ENCODE assay signal across 17 cellular contexts in genomic region chr9:70481471-70481870, GRCh38.
DNase-seq lines count a peak whose midpoint lies in the region; ATAC-seq and TF ChIP-seq lines count a peak whose summit lies in the region.
"Had no signal": no experiment of that assay in that cellular context is flagged by ENCODE, and none has a peak within 500 bp of the region (broad histone marks: within the 10 kb centered on the region; RNA-seq: fewer than 3 reads in every experiment).

No MANE protein-coding gene starts in this region.

- 81 to 89% methylated on average over 1 of the region's 1 CpG for WGBS in lung, 2 donors
- WGBS in spleen, 5 donors: 84 to 91% (median 89%) methylated on average over 1 of the region's 1 CpG

- H3K9me3 ChIP-seq in lung (ENCODE audit: control insufficient read depth in 2 of 2, insufficient read depth in 1 of 2, low read length in 1 of 2) (no peaks in the 10 kb centered on the region), spleen (no peaks in the 10 kb centered on the region)

- no peak for TF ChIP-seq CTCF in brain microvascular endothelial cell (IDR thresholded peaks at IDR 0.05; ENCODE audit: low read depth, low read length, missing control alignments)
- no peak for TF ChIP-seq CTCF in lung (IDR thresholded peaks at IDR 0.05; ENCODE audit: control extremely low read depth, extremely low read depth)
- TF ChIP-seq CTCF in spleen (IDR thresholded peaks at IDR 0.05 in 8 of 11, conservative IDR thresholded peaks at IDR 0.05 in 3 of 11): no peak

- H3K36me3 ChIP-seq in ACC112 (ENCODE audit: insufficient read depth, low read length) (no peaks in the 10 kb centered on the region), brain microvascular endothelial cell (replicated peaks) (no peaks in the 10 kb centered on the region), lung (ENCODE audit: control insufficient read depth in 2 of 2, insufficient read depth in 2 of 2, low read length in 2 of 2) (no peaks in the 10 kb centered on the region), spleen (no peaks in the 10 kb centered on the region)

- H2AFZ ChIP-seq in ACC112 (ENCODE audit: low read length, unreplicated experiment): no peak overlapping the region
- H2AFZ ChIP-seq: PC-9 had no signal

- ATAC-seq in lung (ENCODE audit: insufficient read depth, low FRiP score) (no peak), HG02981 (IDR thresholded peaks at IDR 0.05; ENCODE audit: unreplicated experiment) (no peak), HG02938 (IDR thresholded peaks at IDR 0.05; ENCODE audit: unreplicated experiment) (no peak), GM18858 (IDR thresholded peaks at IDR 0.05; ENCODE audit: unreplicated experiment) (no peak)
- ATAC-seq: activated naive CD4-positive, alpha-beta T cell treated with anti-CD3 and anti-CD28 coated beads, Interleukin-2, amount 50 U/mL, for 72 hours; HCT116; stimulated activated naive B cell treated with anti-CD40 and anti-IgM and Interleukin-4, amounts not matched to agents 10 μg/mL and 1 μg/mL and 100 μg/mL, for 72 hours had no signal

- H3K79me2 ChIP-seq in ACC112 (ENCODE audit: control insufficient read depth, insufficient read depth, low read length, unreplicated experiment): no peaks in the 10 kb centered on the region

- no peak for DNase-seq in brain microvascular endothelial cell
- DNase-seq in lung (ENCODE audit: low spot score): no peak
- DNase-seq in spleen: no peak
- no peak for DNase-seq in D341Med (ENCODE audit: low spot score)
- DNase-seq: activated CD4-positive, CD25-positive, alpha-beta regulatory T cell treated with anti-CD3 and anti-CD28 coated beads, Interleukin-2, amount 50 U/mL, for 72 hours; Kasumi-1; NCI-H1694; NCI-H510A treated with DMSO at 0.1 percent for 48 hours; PC-9; stimulated activated CD4-positive, alpha-beta T cell treated with anti-CD3 and anti-CD28 coated beads, Interleukin-4, amount 100 ng/mL, for 4 hours; stimulated activated naive B cell treated with anti-CD40 and anti-IgM and Interleukin-4, amounts not matched to agents 10 μg/mL and 1 μg/mL and 100 μg/mL, for 72 hours had no signal

- no peak overlapping the region for H3K4me3 ChIP-seq in ACC112 (ENCODE audit: low read depth, low read length)
- no peak overlapping the region for H3K4me3 ChIP-seq in brain microvascular endothelial cell (ENCODE audit: low read depth, low read length)
- no peak overlapping the region for H3K4me3 ChIP-seq in lung
- no peak overlapping the region for H3K4me3 ChIP-seq in spleen
- H3K4me3 ChIP-seq: PC-9 had no signal

- intact Hi-C loops in spleen (cut with DNase I; ENCODE audit: low total_unique reads): loop anchor here (10.0 kb wide), 2 partner anchors 57 to 137 kb away; no protein-coding TSS in a partner anchor

- H3K27ac ChIP-seq in ACC112 (ENCODE audit: low read depth, low read length): peak overlapping the region; percentile 99
- peak overlapping the region; percentile 81 for H3K27ac ChIP-seq in brain microvascular endothelial cell
- H3K27ac ChIP-seq in lung (ENCODE audit: low read depth in 1 of 2, low read length in 1 of 2): peak overlapping the region; percentile 90 to 98
- H3K27ac ChIP-seq in spleen: peak overlapping the region; percentile 22 to 83 (median 71)
- H3K27ac ChIP-seq: PC-9 had no signal

- H3K4me1 ChIP-seq in ACC112 (ENCODE audit: control insufficient read depth, insufficient read depth, low read length, unreplicated experiment) (peaks cover 67% of the 10 kb centered on the region), lung (ENCODE audit: control insufficient read depth in 2 of 2, insufficient read depth in 2 of 2, low read length in 2 of 2) (peaks cover 28 to 33% of the 10 kb centered on the region in 2 donors), spleen (peaks cover 5 to 55% (median 22%) of the 10 kb centered on the region in 6 donors)

- H3K27me3 ChIP-seq in ACC112 (ENCODE audit: insufficient read depth, low read length) (no peaks in the 10 kb centered on the region), brain microvascular endothelial cell (replicated peaks) (no peaks in the 10 kb centered on the region), lung (ENCODE audit: control insufficient read depth, insufficient read depth) (no peaks in the 10 kb centered on the region), spleen (replicated peaks in 1 of 7) (no peaks in the 10 kb centered on the region)

- in situ Hi-C loops in brain microvascular endothelial cell (cut with HindIII; ENCODE audit: low pct_ligation_motif_present, low sequenced_read_pairs): no loop called here

- TF ChIP-seq POLR2A in spleen (IDR thresholded peaks at IDR 0.05): no peak
